ENCODE assay signal across 18 cellular contexts in the genomic region with DNA sequence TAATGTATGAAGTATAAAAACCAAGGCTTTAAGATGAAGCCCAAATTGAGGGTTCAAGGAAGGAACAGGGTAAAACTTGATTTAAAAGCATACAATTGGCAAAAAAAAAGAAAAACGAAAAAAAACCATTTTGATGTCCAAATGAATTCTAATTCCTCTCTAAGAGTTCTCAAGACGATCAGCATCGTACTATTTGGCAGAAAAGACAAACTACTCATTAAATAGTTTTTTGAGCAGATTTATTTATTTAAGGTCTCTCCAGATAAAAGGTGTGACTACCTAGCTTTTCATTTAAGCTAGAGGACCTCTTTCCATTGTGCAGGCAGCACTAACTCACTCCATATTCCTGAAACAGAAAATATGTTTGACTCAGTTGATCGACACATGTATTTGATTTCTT.
DNase-seq lines count a peak whose midpoint lies in the region; ATAC-seq, FAIRE-seq and TF ChIP-seq lines count a peak whose summit lies in the region.
"Had no signal": no experiment of that assay in that cellular context is flagged by ENCODE, and none has a peak within 500 bp of the region (broad histone marks: within the 10 kb centered on the region; RNA-seq: fewer than 3 reads in every experiment).

No MANE protein-coding gene starts in this region.

- no peak for TF ChIP-seq POLR2A in thyroid gland (IDR thresholded peaks at IDR 0.05)

- H3K4me1 Mint-ChIP-seq in astrocyte (ENCODE audit: low read depth, unreplicated experiment) = peaks cover 51% of the 10 kb centered on the region
- H3K4me1 Mint-ChIP-seq in mesothelial cell of epicardium = peaks cover 38% of the 10 kb centered on the region
- H3K4me1 Mint-ChIP-seq: CD14-positive monocyte had no signal

- H4K20me1 ChIP-seq in astrocyte (ENCODE audit: insufficient read depth, low read length) = no peaks in the 10 kb centered on the region

- intact Hi-C loops in thyroid gland (cut with DNase I) = no loop called here

- no peak overlapping the region for H3K9ac ChIP-seq in astrocyte (ENCODE audit: low read length)

- H3K36me3 Mint-ChIP-seq in astrocyte (ENCODE audit: low read depth, unreplicated experiment) (peaks cover 11% of the 10 kb centered on the region), mesothelial cell of epicardium (peaks cover 27% of the 10 kb centered on the region)
- H3K36me3 Mint-ChIP-seq: CD14-positive monocyte had no signal

- ATAC-seq in HG02840 (IDR thresholded peaks at IDR 0.05; ENCODE audit: low FRiP score, unreplicated experiment) (no peak), GM19467 (IDR thresholded peaks at IDR 0.05; ENCODE audit: unreplicated experiment) (no peak)
- ATAC-seq: Right ventricle myocardium inferior had no signal

- H3K4me3 ChIP-seq in MG63 = peak overlapping the region; percentile 2
- no peak overlapping the region for H3K4me3 ChIP-seq in astrocyte (ENCODE audit: insufficient read depth, low read depth, low read length)
- no peak overlapping the region for H3K4me3 ChIP-seq in thyroid gland (replicated peaks in 1 of 3)

- H3K27me3 ChIP-seq in MG63 (no peaks in the 10 kb centered on the region), astrocyte (ENCODE audit: insufficient read depth, low read length) (no peaks in the 10 kb centered on the region), thyroid gland (no peaks in the 10 kb centered on the region)

- H3K9me3 ChIP-seq in MG63 = no peaks in the 10 kb centered on the region
- H3K9me3 ChIP-seq in astrocyte (ENCODE audit: insufficient read depth, low read depth, low read length) = no peaks in the 10 kb centered on the region
- no peaks in the 10 kb centered on the region for H3K9me3 ChIP-seq in thyroid gland

- H3K4me3 Mint-ChIP-seq in astrocyte (ENCODE audit: unreplicated experiment) (peak overlapping the region; percentile 63), mesothelial cell of epicardium (no peak overlapping the region)
- H3K4me3 Mint-ChIP-seq: CD14-positive monocyte had no signal

- H3K4me2 ChIP-seq in astrocyte (ENCODE audit: low read length) = no peak overlapping the region

- no peak for DNase-seq in MG63
- DNase-seq in astrocyte (ENCODE audit: low read depth) = no peak
- no peak for DNase-seq in mesothelial cell of epicardium (ENCODE audit: low spot score in 2 of 2, unreplicated experiment in 2 of 2)
- no peak for DNase-seq in thyroid gland
- no peak for DNase-seq in DMS114 treated with DMSO at 0.1 percent for 48 hours (lab: John Stamatoyannopoulos, UW; ENCODE audit: unreplicated experiment)
- DNase-seq: DMS 273 treated with DMSO at 0.1 percent for 48 hours, GOT3, NCI-H1105 treated with DMSO at 0.1 percent for 48 hours, NCI-H1694, NCI-H2081 treated with DMSO at 0.1 percent for 48 hours, NCI-H446 treated with DMSO at 0.1 percent for 48 hours, NCI-H69 had no signal

- H3K27me3 Mint-ChIP-seq in astrocyte (ENCODE audit: low read depth, unreplicated experiment) (no peaks in the 10 kb centered on the region), mesothelial cell of epicardium (ENCODE audit: low read depth) (no peaks in the 10 kb centered on the region)

- H2AFZ ChIP-seq in astrocyte (ENCODE audit: low read depth, low read length) = no peak overlapping the region

- H3K27ac Mint-ChIP-seq in astrocyte (ENCODE audit: unreplicated experiment) (no peak overlapping the region), mesothelial cell of epicardium (peak overlapping the region; percentile 28)
- H3K27ac Mint-ChIP-seq: CD14-positive monocyte had no signal

- peaks cover 22% of the 10 kb centered on the region for H3K4me1 ChIP-seq in astrocyte (ENCODE audit: insufficient read depth, low read length)
- H3K4me1 ChIP-seq in thyroid gland = peaks cover 31 to 38% of the 10 kb centered on the region in 2 donors

- H3K9me3 Mint-ChIP-seq in astrocyte (ENCODE audit: unreplicated experiment) = no peaks in the 10 kb centered on the region
- H3K9me3 Mint-ChIP-seq in mesothelial cell of epicardium = no peaks in the 10 kb centered on the region

- no peak for FAIRE-seq in astrocyte (lab: Jason Lieb, UNC)
- FAIRE-seq: G401.6, RCC 7860 had no signal

- no peaks in the 10 kb centered on the region for H3K79me2 ChIP-seq in astrocyte (ENCODE audit: insufficient read depth, low read length)

- TF ChIP-seq CTCF in astrocyte (IDR thresholded peaks at IDR 0.05; ENCODE audit: insufficient read depth, low read depth, low read length) (no peak), mesothelial cell of epicardium (IDR thresholded peaks at IDR 0.05; ENCODE audit: unreplicated experiment) (no peak), thyroid gland (IDR thresholded peaks at IDR 0.05) (no peak)

- H3K36me3 ChIP-seq in MG63 (no peaks in the 10 kb centered on the region), astrocyte (ENCODE audit: insufficient read depth, low read length) (no peaks in the 10 kb centered on the region), thyroid gland (no peaks in the 10 kb centered on the region)

- WGBS in thyroid gland, 2 donors = 54 to 58% methylated on average over 4 of the region's 4 CpGs

- no peak overlapping the region for H3K27ac ChIP-seq in astrocyte (ENCODE audit: low read depth, low read length)
- peak overlapping the region in 2 of 3 donors; percentile 15 to 47 for H3K27ac ChIP-seq in thyroid gland
